Comparison of ENCODE assay signal across 6 cellular contexts in genomic region chr17:62557532-62557931, GRCh38.
A peak's percentile ranks its signal among the peaks of the same experiment; 100 is the strongest.
DNase-seq lines count a peak whose midpoint lies in the region; ATAC-seq and TF ChIP-seq lines count a peak whose summit lies in the region.
"Not testable (repeated sequence)": the region's sequence is repeated elsewhere in the genome, so short reads cannot be mapped to it uniquely, and the experiment has no call there.

No MANE protein-coding gene starts in this region.

- H3K4me1 Mint-ChIP-seq in HFFc6 (ENCODE audit: low read depth) (peaks cover 50% of the 10 kb centered on the region), osteocyte (ENCODE audit: unreplicated experiment) (peaks cover 36% of the 10 kb centered on the region)
- peaks cover 19% of the 10 kb centered on the region for H3K4me1 Mint-ChIP-seq in activated T-helper 17 cell treated with anti-CD3 and anti-CD28 coated beads, Interleukin-2, amount 50 U/mL, for 72 hours
- not testable (repeated sequence) for H3K4me1 Mint-ChIP-seq in stimulated activated effector memory CD8-positive, alpha-beta T cell treated with anti-CD3 and anti-CD28 coated beads, Interleukin-12 subunit alpha, Interleukin-12 subunit beta, amount 100 ng/mL, for 72 hours

- H3K4me3 ChIP-seq in brain microvascular endothelial cell (ENCODE audit: low read depth, low read length), result not testable (repeated sequence)

- H3K36me3 Mint-ChIP-seq in HFFc6 (ENCODE audit: low read depth) (peaks cover 30% of the 10 kb centered on the region), osteocyte (ENCODE audit: unreplicated experiment) (peaks cover 14% of the 10 kb centered on the region)
- H3K36me3 Mint-ChIP-seq in activated T-helper 17 cell treated with anti-CD3 and anti-CD28 coated beads, Interleukin-2, amount 50 U/mL, for 72 hours (ENCODE audit: low read depth), result peaks cover 66% of the 10 kb centered on the region
- H3K36me3 Mint-ChIP-seq in stimulated activated effector memory CD8-positive, alpha-beta T cell treated with anti-CD3 and anti-CD28 coated beads, Interleukin-12 subunit alpha, Interleukin-12 subunit beta, amount 100 ng/mL, for 72 hours, result peaks cover 84% of the 10 kb centered on the region

- H3K27me3 ChIP-seq in brain microvascular endothelial cell (replicated peaks), result not testable (repeated sequence)

- H3K27ac Mint-ChIP-seq in HFFc6, result peak overlapping the region; percentile 9; the same call in 1 of the 2 replicates
- H3K27ac Mint-ChIP-seq in activated T-helper 17 cell treated with anti-CD3 and anti-CD28 coated beads, Interleukin-2, amount 50 U/mL, for 72 hours, result peak overlapping the region; percentile 61
- peak overlapping the region; percentile 24 for H3K27ac Mint-ChIP-seq in osteocyte (ENCODE audit: unreplicated experiment)
- peak overlapping the region; percentile 32 for H3K27ac Mint-ChIP-seq in stimulated activated effector memory CD8-positive, alpha-beta T cell treated with anti-CD3 and anti-CD28 coated beads, Interleukin-12 subunit alpha, Interleukin-12 subunit beta, amount 100 ng/mL, for 72 hours

- H3K4me3 Mint-ChIP-seq in HFFc6; activated T-helper 17 cell treated with anti-CD3 and anti-CD28 coated beads, Interleukin-2, amount 50 U/mL, for 72 hours; osteocyte (ENCODE audit: unreplicated experiment); stimulated activated effector memory CD8-positive, alpha-beta T cell treated with anti-CD3 and anti-CD28 coated beads, Interleukin-12 subunit alpha, Interleukin-12 subunit beta, amount 100 ng/mL, for 72 hours: not testable (repeated sequence)

- not testable (repeated sequence) for H3K27ac ChIP-seq in brain microvascular endothelial cell

- in situ Hi-C loops in brain microvascular endothelial cell (cut with HindIII; ENCODE audit: low pct_ligation_motif_present, low sequenced_read_pairs), result not testable (repeated sequence)

- not testable (repeated sequence) for TF ChIP-seq CTCF in HFFc6 (IDR thresholded peaks at IDR 0.05); brain microvascular endothelial cell (IDR thresholded peaks at IDR 0.05; ENCODE audit: low read depth, low read length, missing control alignments); osteocyte (IDR thresholded peaks at IDR 0.05)

- not testable (repeated sequence) for ATAC-seq in activated T-helper 17 cell treated with anti-CD3 and anti-CD28 coated beads, Interleukin-2, amount 50 U/mL, for 72 hours (replicated peaks); stimulated activated effector memory CD8-positive, alpha-beta T cell treated with anti-CD3 and anti-CD28 coated beads, Interleukin-12 subunit alpha, Interleukin-12 subunit beta, amount 100 ng/mL, for 72 hours

- DNase-seq in HFFc6; osteocyte (ENCODE audit: extremely low spot score, unreplicated experiment); stimulated activated effector memory CD8-positive, alpha-beta T cell treated with anti-CD3 and anti-CD28 coated beads, Interleukin-12 subunit alpha, Interleukin-12 subunit beta, amount 100 ng/mL, for 72 hours (ENCODE audit: low spot score in 2 of 2): not testable (repeated sequence)
- DNase-seq in brain microvascular endothelial cell, result peak; percentile 34
- peak; percentile 44 for DNase-seq in iris pigment epithelial cell (ENCODE audit: low read depth)

- H3K27me3 Mint-ChIP-seq in HFFc6 (ENCODE audit: insufficient read depth); activated T-helper 17 cell treated with anti-CD3 and anti-CD28 coated beads, Interleukin-2, amount 50 U/mL, for 72 hours; osteocyte (ENCODE audit: unreplicated experiment): not testable (repeated sequence)

- not testable (repeated sequence) for H3K9me3 Mint-ChIP-seq in HFFc6; activated T-helper 17 cell treated with anti-CD3 and anti-CD28 coated beads, Interleukin-2, amount 50 U/mL, for 72 hours; osteocyte (ENCODE audit: unreplicated experiment); stimulated activated effector memory CD8-positive, alpha-beta T cell treated with anti-CD3 and anti-CD28 coated beads, Interleukin-12 subunit alpha, Interleukin-12 subunit beta, amount 100 ng/mL, for 72 hours

- not testable (repeated sequence) for H3K36me3 ChIP-seq in brain microvascular endothelial cell (replicated peaks)

Comparison
In these comparisons a context has a peak if more than half of its experiments do, and no peak if none do; other contexts are left out.
1. H3K27ac Mint-ChIP-seq: peak in every context shown above with its lines; median percentile 61 in activated T-helper 17 cell treated with anti-CD3 and anti-CD28 coated beads, Interleukin-2, amount 50 U/mL, for 72 hours; 32 in stimulated activated effector memory CD8-positive, alpha-beta T cell treated with anti-CD3 and anti-CD28 coated beads, Interleukin-12 subunit alpha, Interleukin-12 subunit beta, amount 100 ng/mL, for 72 hours; 24 in osteocyte; 9 in HFFc6.